19 cellular contexts compared by ENCODE assay signal in the genomic region with DNA sequence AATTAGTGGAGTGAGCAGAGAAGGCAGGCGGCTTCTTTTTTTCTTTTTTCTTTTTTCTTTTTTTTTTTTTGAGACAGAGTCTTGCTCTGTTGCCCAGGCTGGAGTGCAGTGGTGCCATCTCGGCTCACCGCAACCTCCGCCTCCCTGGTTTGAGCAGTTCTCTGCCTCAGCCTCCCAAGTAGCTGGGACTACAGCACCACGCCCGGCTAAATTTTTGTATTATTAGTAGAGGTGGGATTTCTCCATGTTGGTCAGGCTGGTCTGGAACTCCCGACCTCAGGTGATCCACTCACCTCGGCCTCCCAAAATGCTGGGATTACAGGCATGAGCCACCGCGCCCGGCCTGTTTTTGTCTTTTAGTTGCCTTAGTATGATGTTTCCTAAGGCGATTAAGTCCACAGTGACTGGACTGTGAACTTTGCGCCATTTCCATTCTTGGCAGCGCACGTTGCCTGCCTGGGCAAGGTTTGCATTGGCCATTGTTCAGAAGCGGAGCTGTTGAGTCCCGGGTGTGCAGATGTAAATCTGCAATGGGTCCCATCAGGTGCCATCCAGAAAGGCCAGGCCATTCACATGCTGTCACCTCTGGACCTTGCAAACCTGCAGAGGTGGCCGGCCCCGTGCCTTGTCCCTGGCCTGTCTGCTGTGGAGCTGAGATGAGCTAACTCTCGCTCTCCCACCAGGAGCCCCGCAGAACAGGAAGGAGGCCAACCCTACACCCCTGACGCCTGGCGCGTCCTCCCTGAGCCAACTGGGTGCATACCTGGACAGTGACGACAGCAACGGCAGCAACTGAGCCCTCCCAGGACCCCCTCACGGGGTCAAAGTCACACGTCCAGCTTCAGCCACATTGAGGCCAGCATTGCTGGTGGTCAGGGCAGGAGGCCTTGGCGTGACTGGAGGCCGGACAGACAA. TPM values are rescaled to one million over a fixed set of nuclear protein-coding genes. Genes with fewer than 3 reads are reported as not detected.
DNase-seq lines count a peak whose midpoint lies in the region; ATAC-seq, FAIRE-seq and TF ChIP-seq lines count a peak whose summit lies in the region.
"Had no signal": no experiment of that assay in that cellular context is flagged by ENCODE, and none has a peak within 500 bp of the region (broad histone marks: within the 10 kb centered on the region; RNA-seq: fewer than 3 reads in every experiment).

No MANE protein-coding gene starts in this region.

- H3K27ac Mint-ChIP-seq in CD4-positive, alpha-beta memory T cell: peak overlapping the region in 5 of 7 donors; percentile 22 to 93 (median 70)
- H3K27ac Mint-ChIP-seq in glutamatergic neuron (ENCODE audit: unreplicated experiment): peak overlapping the region; percentile 48
- H3K27ac Mint-ChIP-seq in naive thymus-derived CD4-positive, alpha-beta T cell: peak overlapping the region in 3 of 9 donors; percentile 25 to 58 (median 52)

- H3K36me3 ChIP-seq in CD4-positive, alpha-beta memory T cell (ENCODE audit: insufficient read depth, low read length): peaks cover 28% of the 10 kb centered on the region
- H3K36me3 ChIP-seq in OCI-LY7 (ENCODE audit: insufficient read depth, low read length) (peaks cover 69% of the 10 kb centered on the region), pancreas (peaks cover 0 to 36% (median 1%) of the 10 kb centered on the region in 3 donors)
- peaks cover 7 to 71% (median 14%) of the 10 kb centered on the region in 3 experiments for H3K36me3 ChIP-seq in naive thymus-derived CD4-positive, alpha-beta T cell (ENCODE audit: control insufficient read depth in 2 of 3, insufficient read depth in 3 of 3, low read length in 3 of 3)
- H3K36me3 ChIP-seq: MG63 had no signal

- no peaks in the 10 kb centered on the region for H3K27me3 Mint-ChIP-seq in CD4-positive, alpha-beta memory T cell
- peaks cover 4% of the 10 kb centered on the region for H3K27me3 Mint-ChIP-seq in glutamatergic neuron (ENCODE audit: unreplicated experiment)
- H3K27me3 Mint-ChIP-seq in naive thymus-derived CD4-positive, alpha-beta T cell: no peaks in the 10 kb centered on the region
- H3K27me3 Mint-ChIP-seq: activated CD4-positive, alpha-beta T cell treated with anti-CD3 and anti-CD28 coated beads, Interleukin-2, amount 10 ng/mL, durations not matched to agents 24 days and 14 days had no signal

- peaks cover 12 to 19% (median 15%) of the 10 kb centered on the region in 4 donors for H3K4me1 Mint-ChIP-seq in CD4-positive, alpha-beta memory T cell
- no peaks in the 10 kb centered on the region for H3K4me1 Mint-ChIP-seq in glutamatergic neuron (ENCODE audit: low read depth, unreplicated experiment)
- peaks cover 18 to 29% (median 23%) of the 10 kb centered on the region in 7 donors for H3K4me1 Mint-ChIP-seq in naive thymus-derived CD4-positive, alpha-beta T cell

- ATAC-seq in pancreas (peak; percentile 31 to 90 (median 84)), GM21515 (IDR thresholded peaks at IDR 0.05; ENCODE audit: unreplicated experiment) (no peak), HG02759 (IDR thresholded peaks at IDR 0.05; ENCODE audit: unreplicated experiment) (no peak)
- ATAC-seq in naive thymus-derived CD4-positive, alpha-beta T cell: no peak

- peak; percentile 1; the same call in 1 of the 2 replicates for TF ChIP-seq CTCF in OCI-LY7 (conservative IDR thresholded peaks at IDR 0.05; ENCODE audit: low read length)
- TF ChIP-seq CTCF in glutamatergic neuron (IDR thresholded peaks at IDR 0.05; ENCODE audit: partially characterized antibody, unreplicated experiment): peak; percentile 33
- TF ChIP-seq CTCF in pancreas (IDR thresholded peaks at IDR 0.05): no peak

- H3K4me2 ChIP-seq in OCI-LY7 (ENCODE audit: low read length): no peak overlapping the region

- no peaks in the 10 kb centered on the region for H4K20me1 ChIP-seq in OCI-LY7 (ENCODE audit: insufficient read depth, low read length)

- H3K27ac ChIP-seq in CD4-positive, alpha-beta memory T cell (ENCODE audit: low read depth, low read length): no peak overlapping the region
- H3K27ac ChIP-seq in OCI-LY7 (ENCODE audit: low read depth, low read length, poor library complexity, severe bottlenecking) (no peak overlapping the region), pancreas (peak overlapping the region in 2 of 4 donors; percentile 9 to 29)
- H3K27ac ChIP-seq in naive thymus-derived CD4-positive, alpha-beta T cell (ENCODE audit: low read depth, low read length): no peak overlapping the region
- H3K27ac ChIP-seq: brain microvascular endothelial cell, coronary artery, tibial nerve had no signal

- H3K79me2 ChIP-seq in OCI-LY7 (ENCODE audit: insufficient read depth, low read depth, low read length): no peaks in the 10 kb centered on the region

- H3K4me3 ChIP-seq in CD4-positive, alpha-beta memory T cell (ENCODE audit: low read length in 2 of 2): no peak overlapping the region
- H3K4me3 ChIP-seq in OCI-LY7 (ENCODE audit: low read depth, low read length, poor library complexity, severe bottlenecking): no peak overlapping the region
- H3K4me3 ChIP-seq in pancreas: no peak overlapping the region
- no peak overlapping the region for H3K4me3 ChIP-seq in naive thymus-derived CD4-positive, alpha-beta T cell (ENCODE audit: low read length)
- H3K4me3 ChIP-seq: coronary artery, MG63, tibial nerve had no signal

- TSS peak; percentile 46 for BruUV-seq in OCI-LY7 (replicated peaks; lab: Mats Ljungman, UMichigan)

- intact Hi-C loops in CD4-positive, alpha-beta memory T cell (cut with micrococcal nuclease): loop anchor here (1.0 kb wide), 3 partner anchors 60 to 132 kb away; partner anchors contain the start of gene SH3GL1
- intact Hi-C loops in OCI-LY7 (cut with micrococcal nuclease; ENCODE audit: unreplicated experiment) (loop anchor here (1.0 kb wide), 1 partner anchor 84 kb away; no protein-coding TSS in a partner anchor), pancreas (cut with DNase I) (loop anchor here in 2 of 3 donors (5.0 to 10.0 kb wide), 2 partner anchors 84 to 87 kb away; no protein-coding TSS in a partner anchor)
- intact Hi-C loops in naive thymus-derived CD4-positive, alpha-beta T cell (cut with micrococcal nuclease): loop anchor here (1.0 to 5.0 kb wide), 8 partner anchors 34 to 257 kb away; partner anchors contain the start of genes FSD1 (in 2 of the 2), MPND (in 2 of the 2), SH3GL1 (in 2 of the 2) and TMIGD2 (in 2 of the 2)

- H3K9me3 ChIP-seq in CD4-positive, alpha-beta memory T cell (ENCODE audit: control insufficient read depth in 1 of 2, low read length in 2 of 2): no peaks in the 10 kb centered on the region
- H3K9me3 ChIP-seq in OCI-LY7 (ENCODE audit: low read length) (no peaks in the 10 kb centered on the region), pancreas (no peaks in the 10 kb centered on the region)
- H3K9me3 ChIP-seq in naive thymus-derived CD4-positive, alpha-beta T cell (ENCODE audit: control insufficient read depth in 2 of 3, low read length in 3 of 3): no peaks in the 10 kb centered on the region
- H3K9me3 ChIP-seq: MG63 had no signal

- POLR2A ChIA-PET in CD4-positive, alpha-beta memory T cell (lab: Charles Lee; ENCODE audit: partially characterized antibody): interaction anchor here (1.6 kb wide), 1 partner anchor 75 kb away, joined by 3 read pairs; the partner anchor contains the start of gene MPND
- POLR2A ChIA-PET in OCI-LY7 (lab: Charles Lee): no interaction called here
- POLR2A ChIA-PET in naive thymus-derived CD4-positive, alpha-beta T cell (lab: Charles Lee): interaction anchor here (1.7 kb wide), 1 partner anchor 34 kb away, joined by 4 read pairs; the partner anchor contains the start of gene TMIGD2

- H3K27me3 ChIP-seq in CD4-positive, alpha-beta memory T cell (ENCODE audit: insufficient read depth, low read length): no peaks in the 10 kb centered on the region
- H3K27me3 ChIP-seq in pancreas: no peaks in the 10 kb centered on the region
- H3K27me3 ChIP-seq in naive thymus-derived CD4-positive, alpha-beta T cell (ENCODE audit: control insufficient read depth in 2 of 2, insufficient read depth in 2 of 2, low read length in 2 of 2): no peaks in the 10 kb centered on the region
- H3K27me3 ChIP-seq: brain microvascular endothelial cell, MG63, tibial nerve had no signal

- peaks cover 30 to 47% of the 10 kb centered on the region in 2 donors for H3K36me3 Mint-ChIP-seq in CD4-positive, alpha-beta memory T cell
- H3K36me3 Mint-ChIP-seq in glutamatergic neuron (ENCODE audit: unreplicated experiment): no peaks in the 10 kb centered on the region
- peaks cover 4 to 30% (median 13%) of the 10 kb centered on the region in 5 donors for H3K36me3 Mint-ChIP-seq in naive thymus-derived CD4-positive, alpha-beta T cell

- no peak for DNase-seq in CD4-positive, alpha-beta memory T cell
- DNase-seq in OCI-LY7 (ENCODE audit: low spot score) (no peak), glutamatergic neuron (no peak), pancreas (peak in 4 of 6 donors; percentile 66 to 80 (median 78))
- DNase-seq in naive thymus-derived CD4-positive, alpha-beta T cell: no peak
- DNase-seq: brain microvascular endothelial cell, EL, IMR-90, NCI-H1436 treated with DMSO at 0.1 percent for 48 hours, SIG-M5 had no signal

- H3K9me3 Mint-ChIP-seq in CD4-positive, alpha-beta memory T cell: no peaks in the 10 kb centered on the region
- H3K9me3 Mint-ChIP-seq in glutamatergic neuron (ENCODE audit: unreplicated experiment): peaks cover 3% of the 10 kb centered on the region
- no peaks in the 10 kb centered on the region for H3K9me3 Mint-ChIP-seq in naive thymus-derived CD4-positive, alpha-beta T cell
- H3K9me3 Mint-ChIP-seq: activated CD4-positive, alpha-beta T cell treated with anti-CD3 and anti-CD28 coated beads, Interleukin-2, amount 10 ng/mL, durations not matched to agents 24 days and 14 days; activated T-helper 2 cell treated with anti-CD3 and anti-CD28 coated beads, Interferon-gamma antibody, Interleukin-2, Interleukin-4, amounts not matched to agents 10 μg/mL and 5 μg/mL and 100 μg/mL, durations not matched to agents 14 hours and 24 hours and 36 hours had no signal

- H3K4me3 Mint-ChIP-seq in CD4-positive, alpha-beta memory T cell: no peak overlapping the region
- no peak overlapping the region for H3K4me3 Mint-ChIP-seq in glutamatergic neuron (ENCODE audit: unreplicated experiment)
- H3K4me3 Mint-ChIP-seq in naive thymus-derived CD4-positive, alpha-beta T cell: no peak overlapping the region
- H3K4me3 Mint-ChIP-seq: activated CD4-positive, alpha-beta T cell treated with anti-CD3 and anti-CD28 coated beads, Interleukin-2, amount 10 ng/mL, durations not matched to agents 24 days and 14 days had no signal

- H2AFZ ChIP-seq in OCI-LY7 (ENCODE audit: low read length): no peak overlapping the region

- CTCF ChIA-PET in CD4-positive, alpha-beta memory T cell (lab: Charles Lee; ENCODE audit: partially characterized antibody): interaction anchor here (0.7 to 5.8 kb wide), 15 partner anchors 11 to 257 kb away, joined by 3 to 61 read pairs (median 6); partner anchors contain the start of genes FSD1, STAP2 and YJU2
- CTCF ChIA-PET in OCI-LY7 (lab: Charles Lee; ENCODE audit: unreplicated experiment): interaction anchor here (0.6 to 0.7 kb wide), 4 partner anchors 28 to 1256 kb away, joined by 3 to 10 read pairs (median 6); partner anchors contain the start of gene MPND
- CTCF ChIA-PET in naive thymus-derived CD4-positive, alpha-beta T cell (lab: Charles Lee): interaction anchor here (1.2 to 6.0 kb wide), 4 partner anchors 9 to 134 kb away, joined by 4 to 51 read pairs (median 6); partner anchors contain the start of gene CHAF1A

- H3K4me1 ChIP-seq in CD4-positive, alpha-beta memory T cell (ENCODE audit: insufficient read depth, low read length): peaks cover 7% of the 10 kb centered on the region
- H3K4me1 ChIP-seq in OCI-LY7 (ENCODE audit: insufficient read depth, low read length, poor library complexity, severe bottlenecking) (no peaks in the 10 kb centered on the region), pancreas (no peaks in the 10 kb centered on the region)
- H3K4me1 ChIP-seq in naive thymus-derived CD4-positive, alpha-beta T cell (ENCODE audit: control insufficient read depth in 2 of 2, insufficient read depth in 2 of 2, low read length in 2 of 2): peaks cover 0 to 6% of the 10 kb centered on the region in 2 donors

- H3K9me2 ChIP-seq in OCI-LY7 (ENCODE audit: insufficient read depth, low read length): no peaks in the 10 kb centered on the region

- no peak for FAIRE-seq in pancreas (lab: Jason Lieb, UNC)

- WGBS in pancreas, 2 donors: 61 to 76% methylated on average over 30 of the region's 30 CpGs

RNA-seq across cellular contexts. Expression of gene SHD, which starts 10.9 kb away (rescaled TPM):
- total RNA-seq in CD4-positive, alpha-beta memory T cell: under 1 TPM in 1 of 2 experiments, not detected in 1; 0.58 TPM
- not detected for polyA plus RNA-seq in CD4-positive, alpha-beta memory T cell
- total RNA-seq in OCI-LY7 (2014; rRNA removed; shearing (Covaris generic)): not detected in 2 replicates
- not detected in 2 replicates for total RNA-seq in OCI-LY7 (2022)
- 254 TPM for total RNA-seq in glutamatergic neuron (ENCODE audit: unreplicated experiment)
- not detected for total RNA-seq in pancreas
- polyA plus RNA-seq in pancreas: not detected
- 1 to 10 TPM in 1 of 5 experiments, not detected in 4; 2.3 TPM for total RNA-seq in naive thymus-derived CD4-positive, alpha-beta T cell
- not detected for polyA plus RNA-seq in naive thymus-derived CD4-positive, alpha-beta T cell
- total RNA-seq: activated CD4-positive, alpha-beta T cell treated with anti-CD3 and anti-CD28 coated beads, Interleukin-2, amount 10 ng/mL, durations not matched to agents 24 days and 14 days; IMR-90; lung microvascular endothelial cell; tibial nerve had no signal
- polyA plus RNA-seq: IMR-90 had no signal

RNA-seq across cellular contexts. Expression of gene YJU2, which starts 21.3 kb away (rescaled TPM):
- 10 to 100 TPM; 28.1 to 29.4 TPM for total RNA-seq in CD4-positive, alpha-beta memory T cell
- polyA plus RNA-seq in CD4-positive, alpha-beta memory T cell: 10 to 100 TPM; 13.0 to 36.1 TPM
- total RNA-seq in OCI-LY7 (2014; rRNA removed; shearing (Covaris generic)): 37.8 and 38.2 TPM in 2 replicates
- 31.6 and 35.0 TPM in 2 replicates for total RNA-seq in OCI-LY7 (2022)
- 18.7 TPM for total RNA-seq in glutamatergic neuron (ENCODE audit: unreplicated experiment)
- 10 to 100 TPM in 4 of 6 donors, 1 to 10 TPM in 2; 9.8 to 13.9 (median 11.2) TPM for total RNA-seq in pancreas
- 10 to 100 TPM; 25.0 to 32.0 TPM for polyA plus RNA-seq in pancreas
- total RNA-seq in naive thymus-derived CD4-positive, alpha-beta T cell: 10 to 100 TPM; 28.5 to 42.1 (median 31.9) TPM
- 10 to 100 TPM; 24.4 to 44.7 TPM for polyA plus RNA-seq in naive thymus-derived CD4-positive, alpha-beta T cell

RNA-seq across cellular contexts. Expression of gene TMIGD2, which starts 34.0 kb away (rescaled TPM):
- total RNA-seq in CD4-positive, alpha-beta memory T cell: 1 to 10 TPM; 6.9 to 9.3 TPM
- polyA plus RNA-seq in CD4-positive, alpha-beta memory T cell: 10 to 100 TPM; 22.9 to 23.7 TPM
- total RNA-seq in OCI-LY7 (2014; rRNA removed; shearing (Covaris generic)): 2.7 and 6.2 TPM in 2 replicates
- total RNA-seq in OCI-LY7 (2022) (0.44 and 0.59 TPM in 2 replicates), glutamatergic neuron (ENCODE audit: unreplicated experiment) (not detected), pancreas (under 1 TPM in 2 of 6 donors, not detected in 4; 0.16 to 0.28 TPM)
- polyA plus RNA-seq in pancreas: not detected
- total RNA-seq in naive thymus-derived CD4-positive, alpha-beta T cell: 10 to 100 TPM; 22.3 to 50.5 (median 40.0) TPM
- 100 to 1,000 TPM in 1 of 2 donors, 10 to 100 TPM in 1; 99.4 to 107 TPM for polyA plus RNA-seq in naive thymus-derived CD4-positive, alpha-beta T cell
- total RNA-seq: IMR-90, lung microvascular endothelial cell had no signal
- polyA plus RNA-seq: IMR-90 had no signal

RNA-seq across cellular contexts. Expression of gene FSD1, which starts 36.2 kb away (rescaled TPM):
- 1 to 10 TPM in 1 of 2 experiments, under 1 TPM in 1; 0.73 to 1.4 TPM for total RNA-seq in CD4-positive, alpha-beta memory T cell
- polyA plus RNA-seq in CD4-positive, alpha-beta memory T cell: 1 to 10 TPM in 1 of 2 donors, under 1 TPM in 1; 0.61 to 2.4 TPM
- total RNA-seq in OCI-LY7 (2014; rRNA removed; shearing (Covaris generic)): 19.8 and 20.2 TPM in 2 replicates
- total RNA-seq in OCI-LY7 (2022) (21.9 and 23.2 TPM in 2 replicates), glutamatergic neuron (ENCODE audit: unreplicated experiment) (156 TPM), pancreas (under 1 TPM in 1 of 6 donors, not detected in 5; 0.50 TPM)
- polyA plus RNA-seq in pancreas: under 1 TPM in 1 of 2 donors, not detected in 1; 0.21 TPM
- 10 to 100 TPM in 1 of 5 experiments, 1 to 10 TPM in 4; 1.8 to 18.9 (median 3.4) TPM for total RNA-seq in naive thymus-derived CD4-positive, alpha-beta T cell
- polyA plus RNA-seq in naive thymus-derived CD4-positive, alpha-beta T cell: 1 to 10 TPM in 1 of 2 donors, under 1 TPM in 1; 0.95 to 2.0 TPM
- total RNA-seq: skeletal muscle tissue had no signal

RNA-seq across cellular contexts. Expression of gene EBI3, which starts 38.8 kb away (rescaled TPM):
- not detected for total RNA-seq in CD4-positive, alpha-beta memory T cell
- under 1 TPM in 1 of 2 donors, not detected in 1; 0.26 TPM for polyA plus RNA-seq in CD4-positive, alpha-beta memory T cell
- not detected in 2 replicates for total RNA-seq in OCI-LY7 (2014; rRNA removed; shearing (Covaris generic))
- total RNA-seq in OCI-LY7 (2022) (not detected in 2 replicates), glutamatergic neuron (ENCODE audit: unreplicated experiment) (not detected), pancreas (1 to 10 TPM in 4 of 6 donors, not detected in 2; 1.1 to 2.2 (median 1.3) TPM)
- polyA plus RNA-seq in pancreas: under 1 TPM; 0.52 to 0.87 TPM
- 1 to 10 TPM in 1 of 5 experiments, under 1 TPM in 1, not detected in 3; 0.44 to 8.8 TPM for total RNA-seq in naive thymus-derived CD4-positive, alpha-beta T cell
- polyA plus RNA-seq in naive thymus-derived CD4-positive, alpha-beta T cell: not detected
- total RNA-seq: skeletal muscle tissue had no signal

Comparison
In these comparisons a context has a peak if more than half of its experiments do, and no peak if none do; other contexts are left out.
1. DNase-seq: peak in pancreas (4 of 6); none in CD4-positive, alpha-beta memory T cell (0 of 5), OCI-LY7 (single experiment), glutamatergic neuron (single experiment) and naive thymus-derived CD4-positive, alpha-beta T cell (0 of 9).
2. CTCF ChIP-seq: peak in OCI-LY7 (single experiment) and glutamatergic neuron (single experiment); none in pancreas (0 of 4).
3. ATAC-seq: peak in pancreas (4 of 4); none in GM21515 (single experiment), HG02759 (single experiment) and naive thymus-derived CD4-positive, alpha-beta T cell (single experiment).
4. RNA of gene SHD, which starts 10.9 kb away (total RNA-seq): 254 TPM in glutamatergic neuron (single experiment); 0.58 TPM in CD4-positive, alpha-beta memory T cell, 2.3 TPM in naive thymus-derived CD4-positive, alpha-beta T cell, not detected in OCI-LY7 and not detected in pancreas; every median in the first group is over 10 times any median in the second.